Comparison of ENCODE assay signal across 10 cellular contexts in the genomic region with DNA sequence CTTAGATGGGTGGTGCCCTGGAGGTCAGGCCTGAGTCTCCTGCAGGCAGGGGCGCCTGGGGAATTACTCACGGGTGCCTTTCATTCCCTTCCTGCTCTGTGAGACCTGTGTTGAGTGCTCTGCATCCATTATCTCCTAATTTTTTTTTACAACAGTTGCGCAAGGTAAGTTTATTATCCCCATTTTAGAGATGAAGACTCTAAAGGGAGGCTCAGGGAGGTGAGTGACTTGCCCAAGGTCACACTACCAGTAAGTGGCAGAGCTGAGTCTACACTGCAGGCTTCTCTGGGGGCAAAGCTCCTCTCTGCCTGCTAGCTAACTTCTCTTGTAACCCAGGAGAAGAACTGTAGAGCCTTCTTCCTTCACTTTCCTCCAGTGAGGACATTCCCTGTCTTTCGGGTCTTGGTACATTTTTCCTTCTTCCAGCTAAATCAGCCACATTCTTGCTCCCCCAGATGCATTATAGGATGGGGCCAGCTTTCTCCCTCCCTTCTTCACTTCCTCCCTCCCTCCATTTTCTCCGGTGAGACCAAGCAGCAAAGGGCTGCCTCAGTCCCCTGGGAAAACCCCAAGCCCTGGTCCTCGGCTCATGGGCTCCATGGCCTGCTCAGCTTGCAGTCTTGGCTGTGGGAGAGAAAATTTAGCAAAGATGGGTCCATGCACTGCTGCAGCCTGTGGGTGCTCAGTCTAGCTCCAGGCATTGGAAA. TPM values are rescaled to one million over a fixed set of nuclear protein-coding genes. Genes with fewer than 3 reads are reported as not detected.
A peak's percentile ranks its signal among the peaks of the same experiment; 100 is the strongest.
DNase-seq lines count a peak whose midpoint lies in the region; ATAC-seq and TF ChIP-seq lines count a peak whose summit lies in the region.
"Had no signal": no experiment of that assay in that cellular context is flagged by ENCODE, and none has a peak within 500 bp of the region (broad histone marks: within the 10 kb centered on the region; RNA-seq: fewer than 3 reads in every experiment).

No MANE protein-coding gene starts in this region.

- H3K27me3 ChIP-seq in Caco-2 (replicated peaks; ENCODE audit: control insufficient read depth, insufficient read depth, low read length) (no peaks in the 10 kb centered on the region), Karpas-422 (ENCODE audit: low read length) (no peaks in the 10 kb centered on the region)

- peak overlapping the region; percentile 70 for H3K4me3 Mint-ChIP-seq in Caco-2 (ENCODE audit: unreplicated experiment)
- H3K4me3 Mint-ChIP-seq in natural killer cell, result peak overlapping the region; percentile 75

- H3K4me1 Mint-ChIP-seq in Caco-2 (ENCODE audit: low read depth, unreplicated experiment) (peaks cover 8% of the 10 kb centered on the region), natural killer cell (peaks cover 27 to 49% of the 10 kb centered on the region in 2 donors)

- peaks cover 6% of the 10 kb centered on the region; the same call in 1 of the 2 replicates for H3K4me1 ChIP-seq in Caco-2
- peaks cover 81% of the 10 kb centered on the region for H3K4me1 ChIP-seq in Karpas-422 (ENCODE audit: low read length)

- peaks cover 53% of the 10 kb centered on the region for H3K36me3 Mint-ChIP-seq in Caco-2 (ENCODE audit: insufficient read depth, unreplicated experiment)
- H3K36me3 Mint-ChIP-seq in natural killer cell, result no peaks in the 10 kb centered on the region

- H3K9ac ChIP-seq in Karpas-422 (ENCODE audit: low read length), result peak overlapping the region; percentile 96

- no peak for DNase-seq in Caco-2
- peak; percentile 80 for DNase-seq in Karpas-422
- DNase-seq in astrocyte of the cerebellum (ENCODE audit: low read depth), result no peak
- no peak for DNase-seq in natural killer cell
- DNase-seq in GM19240 (ENCODE audit: insufficient read length, low spot score), result no peak
- no peak for DNase-seq in NCI-H2227 treated with DMSO at 0.1 percent for 48 hours (lab: John Stamatoyannopoulos, UW)
- DNase-seq in posterior cingulate gyrus, result no peak
- DNase-seq: NCI-H345 had no signal

- H3K27ac ChIP-seq in Karpas-422 (ENCODE audit: low read length), result peak overlapping the region; percentile 90

- H3K27me3 Mint-ChIP-seq in Caco-2 (ENCODE audit: insufficient read depth, unreplicated experiment) (peaks cover 6% of the 10 kb centered on the region), natural killer cell (ENCODE audit: low read depth in 2 of 2) (no peaks in the 10 kb centered on the region)

- intact Hi-C loops in Caco-2 (cut with micrococcal nuclease; ENCODE audit: unreplicated experiment) (no loop called here), natural killer cell (cut with micrococcal nuclease) (loop anchor here (1.0 kb wide), 1 partner anchor 11 kb away; no protein-coding TSS in a partner anchor), posterior cingulate gyrus (cut with DNase I) (loop anchor here (5.0 kb wide), 1 partner anchor 316 kb away; a partner anchor contains a TSS)

- H3K27ac Mint-ChIP-seq in Caco-2 (ENCODE audit: unreplicated experiment), result peak overlapping the region; percentile 2
- H3K27ac Mint-ChIP-seq in natural killer cell, result peak overlapping the region; percentile 68 to 79

- POLR2A ChIA-PET in Caco-2 (lab: Charles Lee), result interaction anchor here (1.5 to 2.4 kb wide), 2 partner anchors 22 to 46 kb away, joined by 4 to 13 read pairs; a partner anchor contains a TSS

- H3K9me3 ChIP-seq in Caco-2 (no peaks in the 10 kb centered on the region), Karpas-422 (ENCODE audit: low read length) (no peaks in the 10 kb centered on the region)

- no peaks in the 10 kb centered on the region; the same call in none of the 2 replicates for H3K36me3 ChIP-seq in Caco-2 (ENCODE audit: control insufficient read depth, insufficient read depth, low read length)
- H3K36me3 ChIP-seq in Karpas-422 (ENCODE audit: insufficient read depth, low read length), result no peaks in the 10 kb centered on the region

- ATAC-seq in natural killer cell (no peak), GM21367 (IDR thresholded peaks at IDR 0.05; ENCODE audit: unreplicated experiment) (no peak)

- H3K9me3 Mint-ChIP-seq in Caco-2 (ENCODE audit: unreplicated experiment), result no peaks in the 10 kb centered on the region
- H3K9me3 Mint-ChIP-seq in natural killer cell, result no peaks in the 10 kb centered on the region

- no peak overlapping the region for H3K4me3 ChIP-seq in Caco-2 (ENCODE audit: low read depth, low read length)
- peak overlapping the region; percentile 72 for H3K4me3 ChIP-seq in Karpas-422 (ENCODE audit: low read length)
- peak overlapping the region; percentile 54 for H3K4me3 ChIP-seq in astrocyte of the cerebellum (ENCODE audit: low read depth, low read length)

- peaks cover 38% of the 10 kb centered on the region for H3K79me2 ChIP-seq in Karpas-422 (ENCODE audit: low read length)

- in situ Hi-C loops in astrocyte of the cerebellum (cut with HindIII; ENCODE audit: low sequenced_read_pairs), result loop anchor here (5.0 kb wide), 1 partner anchor 126 kb away; no protein-coding TSS in a partner anchor

- H4K20me1 ChIP-seq in Karpas-422 (ENCODE audit: insufficient read depth, low read depth, low read length), result no peaks in the 10 kb centered on the region; the same call in 1 of the 2 replicates

- CTCF ChIA-PET in Caco-2 (lab: Charles Lee), result interaction anchor here (0.5 to 6.4 kb wide), 5 partner anchors 45 to 78 kb away, joined by 3 to 78 read pairs (median 5); no protein-coding TSS in a partner anchor

- H3K4me2 ChIP-seq in Karpas-422 (ENCODE audit: low read depth, low read length, poor library complexity, severe bottlenecking), result peak overlapping the region; percentile 88

- BruUV-seq in Caco-2 (replicated peaks; lab: Mats Ljungman, UMichigan), result no TSS peak

- TF ChIP-seq CTCF in Caco-2 (IDR thresholded peaks at IDR 0.05; ENCODE audit: insufficient read depth in 1 of 2, low read depth in 1 of 2, low read length in 1 of 2, severe bottlenecking in 1 of 2, unreplicated experiment in 1 of 2) (no peak), astrocyte of the cerebellum (IDR thresholded peaks at IDR 0.05; ENCODE audit: low read depth, low read length, missing control alignments) (no peak), natural killer cell (IDR thresholded peaks at IDR 0.05) (no peak)

- H3K9me2 ChIP-seq in Karpas-422 (replicated peaks; ENCODE audit: insufficient read depth, low read length), result no peaks in the 10 kb centered on the region

- H2AFZ ChIP-seq in Karpas-422 (ENCODE audit: low read length), result no peak overlapping the region

RNA-seq across cellular contexts. Expression of a gene that starts 1.8 kb away (rescaled TPM):
- 4.7 and 5.7 TPM in 2 replicates for total RNA-seq in Caco-2 (2022)
- total RNA-seq in Karpas-422 (2014; rRNA removed; shearing (Covaris generic); ENCODE audit: low replicate concordance), result 26.8 and 59.4 TPM in 2 replicates
- 10 to 100 TPM; 21.6 to 27.9 (median 23.3) TPM for total RNA-seq in natural killer cell

RNA-seq across cellular contexts. Expression of a gene that starts 21.9 kb away (rescaled TPM):
- total RNA-seq in Caco-2 (2022) (64.4 and 71.9 TPM in 2 replicates), natural killer cell (100 to 1,000 TPM; 173 to 221 (median 190) TPM)
- total RNA-seq in Karpas-422 (2014; rRNA removed; shearing (Covaris generic); ENCODE audit: low replicate concordance), result 45.5 and 79.1 TPM in 2 replicates

RNA-seq across cellular contexts. Expression of a gene that starts 25.0 kb away (rescaled TPM):
- total RNA-seq in Caco-2 (2022) (139 and 144 TPM in 2 replicates), natural killer cell (10 to 100 TPM; 13.7 to 25.2 (median 15.0) TPM)
- total RNA-seq in Karpas-422 (2014; rRNA removed; shearing (Covaris generic); ENCODE audit: low replicate concordance), result 29.1 and 72.7 TPM in 2 replicates

RNA-seq across cellular contexts. Expression of a gene that starts 39.0 kb away (rescaled TPM):
- total RNA-seq in Caco-2 (2022), result 13.3 and 14.0 TPM in 2 replicates
- total RNA-seq in Karpas-422 (2014; rRNA removed; shearing (Covaris generic); ENCODE audit: low replicate concordance), result 6.0 and 6.5 TPM in 2 replicates
- 1 to 10 TPM in 1 of 3 donors, under 1 TPM in 2; 0.66 to 1.7 (median 0.93) TPM for total RNA-seq in natural killer cell

RNA-seq across cellular contexts. Expression of a gene that starts 47.9 kb away (rescaled TPM):
- total RNA-seq in Caco-2 (2022) (not detected in 2 replicates), natural killer cell (not detected)
- total RNA-seq in Karpas-422 (2014; rRNA removed; shearing (Covaris generic); ENCODE audit: low replicate concordance), result not detected in 2 replicates
- total RNA-seq: occipital lobe had no signal
